ENCODE assay signal across 24 cellular contexts in the genomic region with DNA sequence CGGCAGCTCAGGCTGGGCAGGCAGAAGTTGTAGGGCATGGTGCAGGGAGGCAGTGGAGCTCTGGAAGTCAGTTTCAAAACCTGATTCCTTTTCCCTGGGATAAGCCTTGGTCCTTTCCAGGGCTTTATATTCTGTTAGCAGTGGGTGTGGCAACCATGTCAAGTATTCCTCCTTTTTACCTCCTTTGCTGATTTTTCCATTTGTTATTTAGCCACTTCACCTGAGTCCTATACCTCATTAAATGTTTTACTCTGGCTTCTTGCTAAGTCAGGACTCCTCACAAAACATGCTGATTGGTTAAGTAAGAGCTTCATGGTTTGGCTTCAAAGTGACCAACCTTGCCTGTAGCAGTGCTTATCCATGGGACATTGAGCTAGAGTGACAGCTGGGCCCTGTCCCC. TPM values are rescaled to one million over a fixed set of nuclear protein-coding genes. Genes with fewer than 3 reads are reported as not detected.
DNase-seq lines count a peak whose midpoint lies in the region; ATAC-seq, FAIRE-seq and TF ChIP-seq lines count a peak whose summit lies in the region.
"Had no signal": no experiment of that assay in that cellular context is flagged by ENCODE, and none has a peak within 500 bp of the region (broad histone marks: within the 10 kb centered on the region; RNA-seq: fewer than 3 reads in every experiment).

Gene KRT33B (minus strand): TSS at position 101 of the 400 bp plus-strand sequence. CDS start 63 bp downstream, at position 38.

- H2AFZ ChIP-seq in astrocyte (ENCODE audit: low read depth, low read length) (no peak within 1 kb of the TSS), mesenchymal stem cell (ENCODE audit: low read depth, low read length) (no peak within 1 kb of the TSS), MM.1S (ENCODE audit: low read length) (no peak within 1 kb of the TSS)

- peak within 1 kb of the TSS in 1 of 2 experiments; percentile 77 for H3K14ac ChIP-seq in mesenchymal stem cell (ENCODE audit: low read length in 2 of 2)

- H2BK5ac ChIP-seq in mesenchymal stem cell (ENCODE audit: low read depth, low read length, poor library complexity, severe bottlenecking) = no peak within 1 kb of the TSS

- H3K27ac Mint-ChIP-seq in CD8-positive, alpha-beta memory T cell = peak within 1 kb of the TSS in 5 of 8 donors; percentile 13 to 38 (median 23)
- peak within 1 kb of the TSS; percentile 86 for H3K27ac Mint-ChIP-seq in astrocyte (ENCODE audit: unreplicated experiment)
- no peak within 1 kb of the TSS for H3K27ac Mint-ChIP-seq in nephron progenitor cell
- H3K27ac Mint-ChIP-seq: CD14-positive monocyte; CD8-positive, alpha-beta T cell; H9 had no signal

- H3K9me3 ChIP-seq in CD8-positive, alpha-beta memory T cell (ENCODE audit: low read length) = no peaks in the 10 kb centered on the region
- H3K9me3 ChIP-seq in astrocyte (ENCODE audit: insufficient read depth, low read depth, low read length) (no peaks in the 10 kb centered on the region), mesenchymal stem cell (ENCODE audit: control insufficient read depth, low read length) (peaks cover 14% of the 10 kb centered on the region), MM.1S (replicated peaks; ENCODE audit: insufficient read depth, low read length) (no peaks in the 10 kb centered on the region), SJCRH30 (replicated peaks) (no peaks in the 10 kb centered on the region)
- H3K9me3 ChIP-seq: BLaER1 had no signal

- no peaks in the 10 kb centered on the region for H3F3A ChIP-seq in MM.1S (ENCODE audit: insufficient read depth, low read length)

- H2BK15ac ChIP-seq in mesenchymal stem cell (ENCODE audit: low read depth, poor library complexity, severe bottlenecking) = no peak within 1 kb of the TSS

- H3K4me2 ChIP-seq in astrocyte (ENCODE audit: low read length) (no peak within 1 kb of the TSS), mesenchymal stem cell (ENCODE audit: low read length, poor library complexity, severe bottlenecking) (no peak within 1 kb of the TSS), MM.1S (ENCODE audit: low read depth, low read length) (no peak within 1 kb of the TSS)
- H3K4me2 ChIP-seq: BLaER1 had no signal

- H3K4me3 ChIP-seq in CD8-positive, alpha-beta memory T cell (ENCODE audit: low read length) = no peak within 1 kb of the TSS
- H3K4me3 ChIP-seq in astrocyte (ENCODE audit: insufficient read depth, low read depth, low read length) (no peak within 1 kb of the TSS), mesenchymal stem cell (ENCODE audit: insufficient read depth in 1 of 2, low read depth in 1 of 2, low read length in 2 of 2) (no peak within 1 kb of the TSS), MM.1S (ENCODE audit: low read length) (no peak within 1 kb of the TSS), SJCRH30 (no peak within 1 kb of the TSS)
- H3K4me3 ChIP-seq: BLaER1, GM12878 had no signal

- no peak within 1 kb of the TSS for H2BK120ac ChIP-seq in mesenchymal stem cell (ENCODE audit: low read depth, low read length)

- H3K36me3 ChIP-seq in CD8-positive, alpha-beta memory T cell (ENCODE audit: insufficient read depth, low read length) = no peaks in the 10 kb centered on the region
- H3K36me3 ChIP-seq in astrocyte (ENCODE audit: insufficient read depth, low read length) (no peaks in the 10 kb centered on the region), mesenchymal stem cell (ENCODE audit: control insufficient read depth in 1 of 2, insufficient read depth in 2 of 2, low read depth in 1 of 2, low read length in 2 of 2) (no peaks in the 10 kb centered on the region), MM.1S (replicated peaks; ENCODE audit: insufficient read depth, low read length) (no peaks in the 10 kb centered on the region), SJCRH30 (no peaks in the 10 kb centered on the region)
- H3K36me3 ChIP-seq: BLaER1 had no signal

- no peak within 1 kb of the TSS for H3K27ac ChIP-seq in CD8-positive, alpha-beta memory T cell (ENCODE audit: low read depth, low read length)
- no peak within 1 kb of the TSS for H3K27ac ChIP-seq in astrocyte (ENCODE audit: low read depth, low read length)
- H3K27ac ChIP-seq in mesenchymal stem cell (ENCODE audit: low read length, poor library complexity, severe bottlenecking) = no peak within 1 kb of the TSS
- H3K27ac ChIP-seq in MM.1S (ENCODE audit: low read length) = no peak within 1 kb of the TSS
- H3K27ac ChIP-seq in SJCRH30 = no peak within 1 kb of the TSS
- H3K27ac ChIP-seq: BLaER1, HL-60 had no signal

- H3K9me3 Mint-ChIP-seq in CD8-positive, alpha-beta memory T cell = peaks cover 0 to 4% (median 0%) of the 10 kb centered on the region in 5 donors
- H3K9me3 Mint-ChIP-seq in astrocyte (ENCODE audit: unreplicated experiment) (peaks cover 8% of the 10 kb centered on the region), nephron progenitor cell (no peaks in the 10 kb centered on the region)
- H3K9me3 Mint-ChIP-seq: CD8-positive, alpha-beta T cell; H9 had no signal

- no peak within 1 kb of the TSS for H3K4ac ChIP-seq in mesenchymal stem cell (ENCODE audit: low read depth in 1 of 2, low read length in 2 of 2)

- no peak for DNase-seq in CD8-positive, alpha-beta memory T cell
- DNase-seq in astrocyte (ENCODE audit: low read depth) (no peak), mesenchymal stem cell (no peak), MM.1S (no peak), nephron progenitor cell (no peak), SJCRH30 (no peak)
- DNase-seq: 8988T; CD8-positive, alpha-beta T cell; COR-L47; DMS 273 treated with DMSO at 0.1 percent for 48 hours; DMS53; DND-41; EL; H9 had no signal

- H3K4me1 Mint-ChIP-seq in CD8-positive, alpha-beta memory T cell = peaks cover 0 to 16% (median 2%) of the 10 kb centered on the region in 3 donors
- H3K4me1 Mint-ChIP-seq in astrocyte (ENCODE audit: low read depth, unreplicated experiment) = peaks cover 15% of the 10 kb centered on the region
- H3K4me1 Mint-ChIP-seq in nephron progenitor cell = no peaks in the 10 kb centered on the region
- H3K4me1 Mint-ChIP-seq: CD14-positive monocyte, H9 had no signal

- H3K23ac ChIP-seq in mesenchymal stem cell (ENCODE audit: low read length in 2 of 2) = no peak within 1 kb of the TSS

- H3K79me1 ChIP-seq in mesenchymal stem cell (replicated peaks; ENCODE audit: low read length, poor library complexity, severe bottlenecking) = no peaks in the 10 kb centered on the region

- H4K8ac ChIP-seq in mesenchymal stem cell (ENCODE audit: low read length) = no peak within 1 kb of the TSS

- H3K9me2 ChIP-seq in MM.1S (replicated peaks; ENCODE audit: insufficient read depth, low read length) = no peaks in the 10 kb centered on the region

- POLR2A ChIA-PET in CD8-positive, alpha-beta memory T cell (lab: Charles Lee) = no interaction called here

- H4K91ac ChIP-seq in mesenchymal stem cell (ENCODE audit: low read length) = no peak within 1 kb of the TSS

- H2AK5ac ChIP-seq in mesenchymal stem cell (ENCODE audit: low read length, severe bottlenecking) = peak within 1 kb of the TSS; percentile 64

- H3K18ac ChIP-seq in mesenchymal stem cell (ENCODE audit: low read depth in 1 of 2, low read length in 2 of 2) = no peak within 1 kb of the TSS

- H4K20me1 ChIP-seq in astrocyte (ENCODE audit: insufficient read depth, low read length) (no peaks in the 10 kb centered on the region), MM.1S (ENCODE audit: insufficient read depth, low read length) (no peaks in the 10 kb centered on the region)
- H4K20me1 ChIP-seq: BLaER1 had no signal

- H3K27me3 Mint-ChIP-seq in CD8-positive, alpha-beta memory T cell = peaks cover 0 to 8% of the 10 kb centered on the region in 2 donors
- peaks cover 13% of the 10 kb centered on the region for H3K27me3 Mint-ChIP-seq in astrocyte (ENCODE audit: low read depth, unreplicated experiment)
- H3K27me3 Mint-ChIP-seq in nephron progenitor cell (ENCODE audit: low read depth, poor library complexity) = peaks cover 8% of the 10 kb centered on the region

- no peak for FAIRE-seq in astrocyte (lab: Jason Lieb, UNC)
- FAIRE-seq: GM12878, H1 had no signal

- H3K9ac ChIP-seq in astrocyte (ENCODE audit: low read length) (no peak within 1 kb of the TSS), mesenchymal stem cell (ENCODE audit: low read length) (no peak within 1 kb of the TSS), MM.1S (ENCODE audit: low read length) (no peak within 1 kb of the TSS)
- H3K9ac ChIP-seq: BLaER1 had no signal

- H3K79me2 ChIP-seq in astrocyte (ENCODE audit: insufficient read depth, low read length) (no peaks in the 10 kb centered on the region), MM.1S (ENCODE audit: low read length) (no peaks in the 10 kb centered on the region)

- no peaks in the 10 kb centered on the region for H3K27me3 ChIP-seq in CD8-positive, alpha-beta memory T cell (ENCODE audit: insufficient read depth, low read length, poor library complexity, severe bottlenecking)
- H3K27me3 ChIP-seq in astrocyte (ENCODE audit: insufficient read depth, low read length) (no peaks in the 10 kb centered on the region), mesenchymal stem cell (ENCODE audit: control insufficient read depth in 1 of 2, insufficient read depth in 1 of 2, low read length in 2 of 2) (peaks cover 0 to 19% of the 10 kb centered on the region in 2 experiments), MM.1S (replicated peaks; ENCODE audit: insufficient read depth, low read length) (no peaks in the 10 kb centered on the region), SJCRH30 (no peaks in the 10 kb centered on the region)
- H3K27me3 ChIP-seq: BLaER1 had no signal

- H3K4me3 Mint-ChIP-seq in CD8-positive, alpha-beta memory T cell = no peak within 1 kb of the TSS
- H3K4me3 Mint-ChIP-seq in astrocyte (ENCODE audit: unreplicated experiment) (peak within 1 kb of the TSS; percentile 55), nephron progenitor cell (no peak within 1 kb of the TSS)
- H3K4me3 Mint-ChIP-seq: CD14-positive monocyte; CD8-positive, alpha-beta T cell; H9 had no signal

- TF ChIP-seq CTCF in astrocyte (IDR thresholded peaks at IDR 0.05; ENCODE audit: insufficient read depth, low read depth, low read length) (no peak), MM.1S (IDR thresholded peaks at IDR 0.05; ENCODE audit: low read length) (no peak), nephron progenitor cell (IDR thresholded peaks at IDR 0.05) (no peak)

- peak within 1 kb of the TSS in 1 of 2 experiments; percentile 55 for H2BK12ac ChIP-seq in mesenchymal stem cell (ENCODE audit: low read length in 2 of 2)

- H3K4me1 ChIP-seq in CD8-positive, alpha-beta memory T cell (ENCODE audit: insufficient read depth, low read length) = no peaks in the 10 kb centered on the region
- H3K4me1 ChIP-seq in astrocyte (ENCODE audit: insufficient read depth, low read length) = peaks cover 6% of the 10 kb centered on the region
- peaks cover 3% of the 10 kb centered on the region for H3K4me1 ChIP-seq in mesenchymal stem cell (ENCODE audit: control insufficient read depth, insufficient read depth, low read depth, low read length)
- H3K4me1 ChIP-seq in MM.1S (ENCODE audit: low read length) = no peaks in the 10 kb centered on the region
- H3K4me1 ChIP-seq in SJCRH30 = no peaks in the 10 kb centered on the region
- H3K4me1 ChIP-seq: BLaER1 had no signal

- CTCF ChIA-PET in CD8-positive, alpha-beta memory T cell (lab: Charles Lee) = no interaction called here

- WGBS in mesenchymal stem cell = 100% methylated on average over 1 of the region's 1 CpG

- ATAC-seq in HG02588 (IDR thresholded peaks at IDR 0.05; ENCODE audit: unreplicated experiment) = no peak
- ATAC-seq: CD8-positive, alpha-beta T cell; GM12878 had no signal

- H3K36me3 Mint-ChIP-seq in CD8-positive, alpha-beta memory T cell = peaks cover 0 to 6% (median 0%) of the 10 kb centered on the region in 3 donors
- no peaks in the 10 kb centered on the region for H3K36me3 Mint-ChIP-seq in astrocyte (ENCODE audit: low read depth, unreplicated experiment)
- no peaks in the 10 kb centered on the region for H3K36me3 Mint-ChIP-seq in nephron progenitor cell (ENCODE audit: low read depth)
- H3K36me3 Mint-ChIP-seq: CD14-positive monocyte; CD8-positive, alpha-beta T cell had no signal

RNA-seq across cellular contexts. Expression of gene KRT33B, which starts in this region (rescaled TPM):
- not detected for total RNA-seq in CD8-positive, alpha-beta memory T cell
- polyA plus RNA-seq in CD8-positive, alpha-beta memory T cell = not detected
- not detected in 2 replicates for total RNA-seq in astrocyte
- polyA plus RNA-seq in mesenchymal stem cell (2013, experiment 1 of 2) = not detected
- not detected for polyA plus RNA-seq in mesenchymal stem cell (2013, experiment 2 of 2)
- not detected in 2 replicates for total RNA-seq in SJCRH30 (2014; rRNA removed; shearing (Covaris generic))
- total RNA-seq: A673; CD8-positive, alpha-beta T cell; G401; GM12878; H1; H9; HT1080 had no signal
- polyA plus RNA-seq: AG04450, CD14-positive monocyte, GM12878, H1 had no signal
